1 cellular context compared by ENCODE assay signal in the genomic region with DNA sequence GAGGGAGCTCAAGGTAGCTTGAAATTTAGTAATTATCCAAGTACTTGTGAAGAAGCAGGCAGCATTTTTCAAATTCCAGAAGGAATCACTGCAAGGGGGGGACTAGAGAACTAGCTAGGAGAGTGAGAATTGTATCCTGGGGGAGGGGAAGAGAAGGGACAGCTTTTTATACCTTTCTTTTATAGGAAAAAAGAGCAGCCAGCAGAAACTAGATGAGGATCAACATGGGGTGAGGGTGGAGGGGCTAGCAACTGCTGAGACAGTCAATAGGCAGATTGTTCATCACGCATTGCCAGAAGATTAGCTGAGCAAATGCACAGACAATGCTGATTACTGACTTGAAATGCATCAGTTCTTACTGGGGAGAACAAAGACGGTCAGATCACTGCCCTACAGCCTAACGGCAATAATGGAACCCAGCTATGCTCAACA.
TF ChIP-seq lines count a peak whose summit lies in the region.

No MANE protein-coding gene starts in this region.

TF ChIP-seq in IMR-90, 13 proteins besides CTCF, POLR2A, EP300 and RAD21 (continued from another document):
- TF ChIP-seq, protein P1, sequence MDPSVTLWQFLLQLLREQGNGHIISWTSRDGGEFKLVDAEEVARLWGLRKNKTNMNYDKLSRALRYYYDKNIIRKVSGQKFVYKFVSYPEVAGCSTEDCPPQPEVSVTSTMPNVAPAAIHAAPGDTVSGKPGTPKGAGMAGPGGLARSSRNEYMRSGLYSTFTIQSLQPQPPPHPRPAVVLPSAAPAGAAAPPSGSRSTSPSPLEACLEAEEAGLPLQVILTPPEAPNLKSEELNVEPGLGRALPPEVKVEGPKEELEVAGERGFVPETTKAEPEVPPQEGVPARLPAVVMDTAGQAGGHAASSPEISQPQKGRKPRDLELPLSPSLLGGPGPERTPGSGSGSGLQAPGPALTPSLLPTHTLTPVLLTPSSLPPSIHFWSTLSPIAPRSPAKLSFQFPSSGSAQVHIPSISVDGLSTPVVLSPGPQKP (IDR thresholded peaks at IDR 0.05; ENCODE audit: borderline replicate concordance, low read depth, low read length), result no peak
TF ChIP-seq in IMR-90: peak in this region for 0.
